ENCODE assay signal across 26 cellular contexts in the genomic region with DNA sequence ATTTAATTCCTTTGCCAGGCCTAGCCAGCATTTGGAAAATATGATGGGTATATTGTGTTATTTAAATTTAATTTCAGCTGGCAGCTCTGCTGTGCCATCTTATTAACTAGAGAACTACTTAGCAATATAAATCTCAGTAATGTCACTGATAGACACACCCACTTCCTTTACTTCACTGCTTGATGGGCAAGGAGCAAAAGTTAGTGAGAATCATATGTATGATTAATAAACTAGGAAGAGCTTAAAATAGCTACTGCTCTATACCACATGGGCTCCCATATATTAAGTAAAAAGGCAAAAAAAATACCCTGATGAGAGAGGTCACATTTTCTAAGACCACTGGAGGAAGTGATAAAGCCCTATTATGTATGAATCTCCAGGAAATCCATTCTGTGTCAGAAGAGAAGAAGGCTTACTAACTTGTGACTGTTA.
DNase-seq lines count a peak whose midpoint lies in the region; ATAC-seq and TF ChIP-seq lines count a peak whose summit lies in the region.
"Had no signal": no experiment of that assay in that cellular context is flagged by ENCODE, and none has a peak within 500 bp of the region (broad histone marks: within the 10 kb centered on the region; RNA-seq: fewer than 3 reads in every experiment).

No MANE protein-coding gene starts in this region.

- no peaks in the 10 kb centered on the region for H3K36me3 ChIP-seq in ACC112 (ENCODE audit: insufficient read depth, low read length)
- H3K36me3 ChIP-seq: esophagus squamous epithelium, uterus had no signal

- peak overlapping the region; percentile 61 for H3K27ac ChIP-seq in ACC112 (ENCODE audit: low read depth, low read length)
- H3K27ac ChIP-seq: A549, C4-2B, esophagus squamous epithelium, uterus had no signal

- DNase-seq in HS-5 (ENCODE audit: low read depth) = peak; percentile 44
- peak; percentile 57 for DNase-seq in astrocyte of the spinal cord (ENCODE audit: low read depth, low spot score)
- DNase-seq in left lobe of liver (ENCODE audit: low spot score) = no peak
- no peak for DNase-seq in cerebellum (ENCODE audit: low spot score)
- no peak for DNase-seq in NAMALWA (ENCODE audit: low spot score)
- DNase-seq in ACHN = no peak
- DNase-seq: activated CD4-positive, alpha-beta T cell treated with anti-CD3 and anti-CD28 coated beads for 4 hours; activated CD8-positive, alpha-beta memory T cell treated with anti-CD3 and anti-CD28 coated beads for 24 hours; activated T-cell treated with anti-CD3 and anti-CD28 coated beads, Interleukin-2, amount 50 U/mL, for 24 hours; cortex of kidney; endodermal cell; esophagus squamous epithelium; KBM-7; mammary epithelial cell; NCI-H2171; NCI-H510A treated with DMSO at 0.1 percent for 48 hours; NK-92 treated with Interleukin-12 subunit alpha and Interleukin-12 subunit beta, amount 100 ng/mL, for 24 hours; occipital lobe; SHP77 treated with DMSO at 0.1 percent for 48 hours; stimulated activated CD4-positive, alpha-beta T cell treated with anti-CD3 and anti-CD28 coated beads, Interleukin-4, amount 100 ng/mL, for 4 hours; stimulated activated naive CD4-positive, alpha-beta T cell; uterus had no signal

- no peak for TF ChIP-seq CTCF in astrocyte of the spinal cord (IDR thresholded peaks at IDR 0.05; ENCODE audit: low read depth, low read length)

- no peak overlapping the region for H3K4me3 ChIP-seq in ACC112 (ENCODE audit: low read depth, low read length)
- no peak overlapping the region for H3K4me3 ChIP-seq in astrocyte of the spinal cord (ENCODE audit: low read depth, low read length)
- H3K4me3 ChIP-seq: A549, esophagus squamous epithelium, uterus had no signal

- no peaks in the 10 kb centered on the region for H3K79me2 ChIP-seq in ACC112 (ENCODE audit: control insufficient read depth, insufficient read depth, low read length, unreplicated experiment)

- H2AFZ ChIP-seq in ACC112 (ENCODE audit: low read length, unreplicated experiment) = peak overlapping the region; percentile 76

- ATAC-seq in left lobe of liver = peak; percentile 35
- ATAC-seq in GM19467 (IDR thresholded peaks at IDR 0.05; ENCODE audit: unreplicated experiment) = no peak
- ATAC-seq: A549 had no signal

- H3K4me1 ChIP-seq in ACC112 (ENCODE audit: control insufficient read depth, insufficient read depth, low read length, unreplicated experiment) = peaks cover 12% of the 10 kb centered on the region
- H3K4me1 ChIP-seq: A549, esophagus squamous epithelium, uterus had no signal

- in situ Hi-C loops in astrocyte of the spinal cord (cut with HindIII; ENCODE audit: low sequenced_read_pairs) = no loop called here
- in situ Hi-C loops in ACHN (cut with HindIII; ENCODE audit: low pct_ligation_motif_present, low pct_unique_long_range_greater_than_20kb, low sequenced_read_pairs) = no loop called here

- no peaks in the 10 kb centered on the region for H3K27me3 ChIP-seq in ACC112 (ENCODE audit: insufficient read depth, low read length)
- H3K27me3 ChIP-seq: esophagus squamous epithelium, uterus had no signal

Comparison
In these comparisons a context has a peak if more than half of its experiments do, and no peak if none do; other contexts are left out.
1. DNase-seq: peak in HS-5 (single experiment) and astrocyte of the spinal cord (single experiment); none in left lobe of liver (single experiment), cerebellum (single experiment), NAMALWA (single experiment) and ACHN (single experiment).